ENCODE assay signal across 8 cellular contexts in the genomic region with DNA sequence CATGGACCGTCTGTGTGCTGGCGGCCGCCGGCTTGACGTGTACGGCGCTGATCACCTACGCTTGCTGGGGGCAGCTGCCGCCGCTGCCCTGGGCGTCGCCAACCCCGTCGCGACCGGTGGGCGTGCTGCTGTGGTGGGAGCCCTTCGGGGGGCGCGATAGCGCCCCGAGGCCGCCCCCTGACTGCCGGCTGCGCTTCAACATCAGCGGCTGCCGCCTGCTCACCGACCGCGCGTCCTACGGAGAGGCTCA. TPM values are rescaled to one million over a fixed set of nuclear protein-coding genes. Genes with fewer than 3 reads are reported as not detected.
DNase-seq lines count a peak whose midpoint lies in the region; ATAC-seq and TF ChIP-seq lines count a peak whose summit lies in the region.

No MANE protein-coding gene starts in this region.

- TF ChIP-seq CTCF in C4-2B (conservative IDR thresholded peaks at IDR 0.05): no peak
- no peak for TF ChIP-seq CTCF in activated B cell treated with CpG ODN at 0.5 μM for 24 hours (IDR thresholded peaks at IDR 0.05)

- H3K4me1 ChIP-seq in HAP-1 (peaks cover 15% of the 10 kb centered on the region), iPS DF 6.9 (ENCODE audit: control insufficient read depth, insufficient read depth, low read length) (no peaks in the 10 kb centered on the region; the same call in 1 of the 2 replicates)

- H3K4me1 Mint-ChIP-seq in activated B cell treated with CpG ODN at 0.5 μM for 24 hours: peaks cover 17% of the 10 kb centered on the region
- H3K4me1 Mint-ChIP-seq in stimulated activated memory B cell treated with anti-CD40 and anti-IgM and Interleukin-4, amounts not matched to agents 10 μg/mL and 1 μg/mL and 100 μg/mL, for 72 hours: peaks cover 37% of the 10 kb centered on the region

- H3K36me3 Mint-ChIP-seq in activated B cell treated with CpG ODN at 0.5 μM for 24 hours (ENCODE audit: low read depth): peaks cover 4% of the 10 kb centered on the region
- peaks cover 7% of the 10 kb centered on the region for H3K36me3 Mint-ChIP-seq in stimulated activated memory B cell treated with anti-CD40 and anti-IgM and Interleukin-4, amounts not matched to agents 10 μg/mL and 1 μg/mL and 100 μg/mL, for 72 hours

- no peaks in the 10 kb centered on the region for H3K9me3 ChIP-seq in HAP-1
- H3K9me3 ChIP-seq in iPS DF 6.9 (ENCODE audit: control insufficient read depth, insufficient read depth, low read length): no peaks in the 10 kb centered on the region

- POLR2A ChIA-PET in activated B cell treated with CpG ODN at 0.5 μM for 24 hours (lab: Charles Lee): interaction anchor here (1.3 kb wide), 1 partner anchor 523 kb away, joined by 6 read pairs; a partner anchor contains a TSS

- H3K4me3 ChIP-seq in HAP-1: peak overlapping the region; percentile 48
- H3K4me3 ChIP-seq in iPS DF 6.9 (ENCODE audit: low read length): peak overlapping the region; percentile 57; the same call in 1 of the 2 replicates

- no CpG with 5 or more reads among the region's 32 CpGs for WGBS in iPS DF 6.9 (ENCODE audit: insufficient coverage, insufficient read length)

- no peak for DNase-seq in HAP-1 (ENCODE audit: low spot score in 2 of 2)
- DNase-seq in activated B cell treated with CpG ODN at 0.5 μM for 24 hours: no peak
- DNase-seq in iPS DF 6.9 (ENCODE audit: low read depth, low spot score): no peak
- DNase-seq in retina: no peak

- H3K9me3 Mint-ChIP-seq in activated B cell treated with CpG ODN at 0.5 μM for 24 hours: no peaks in the 10 kb centered on the region
- H3K9me3 Mint-ChIP-seq in stimulated activated memory B cell treated with anti-CD40 and anti-IgM and Interleukin-4, amounts not matched to agents 10 μg/mL and 1 μg/mL and 100 μg/mL, for 72 hours: no peaks in the 10 kb centered on the region

- no peaks in the 10 kb centered on the region; the same call in none of the 2 replicates for H3K36me3 ChIP-seq in HAP-1 (replicated peaks)
- no peaks in the 10 kb centered on the region for H3K36me3 ChIP-seq in iPS DF 6.9 (ENCODE audit: control insufficient read depth, insufficient read depth, low read length)

- CTCF ChIA-PET in activated B cell treated with CpG ODN at 0.5 μM for 24 hours (lab: Charles Lee): no interaction called here

- in situ Hi-C loops in HAP-1 (cut with MboI; ENCODE audit: low sequenced_read_pairs): no loop called here

- no peak overlapping the region for H3K27ac Mint-ChIP-seq in activated B cell treated with CpG ODN at 0.5 μM for 24 hours
- no peak overlapping the region for H3K27ac Mint-ChIP-seq in stimulated activated memory B cell treated with anti-CD40 and anti-IgM and Interleukin-4, amounts not matched to agents 10 μg/mL and 1 μg/mL and 100 μg/mL, for 72 hours

- intact Hi-C loops in activated B cell treated with CpG ODN at 0.5 μM for 24 hours (cut with micrococcal nuclease): no loop called here

- peaks cover 9% of the 10 kb centered on the region for H3K27me3 Mint-ChIP-seq in activated B cell treated with CpG ODN at 0.5 μM for 24 hours
- peaks cover 20% of the 10 kb centered on the region for H3K27me3 Mint-ChIP-seq in stimulated activated memory B cell treated with anti-CD40 and anti-IgM and Interleukin-4, amounts not matched to agents 10 μg/mL and 1 μg/mL and 100 μg/mL, for 72 hours

- H3K4me3 Mint-ChIP-seq in activated B cell treated with CpG ODN at 0.5 μM for 24 hours: peak overlapping the region; percentile 70
- H3K4me3 Mint-ChIP-seq in stimulated activated memory B cell treated with anti-CD40 and anti-IgM and Interleukin-4, amounts not matched to agents 10 μg/mL and 1 μg/mL and 100 μg/mL, for 72 hours: peak overlapping the region; percentile 72

- no peak for ATAC-seq in activated B cell treated with CpG ODN at 0.5 μM for 24 hours (ENCODE audit: low read depth)
- ATAC-seq in stimulated activated memory B cell treated with anti-CD40 and anti-IgM and Interleukin-4, amounts not matched to agents 10 μg/mL and 1 μg/mL and 100 μg/mL, for 72 hours: peak; percentile 72
- no peak for ATAC-seq in HG03439 (IDR thresholded peaks at IDR 0.05; ENCODE audit: unreplicated experiment)
- ATAC-seq in HG03280 (IDR thresholded peaks at IDR 0.05; ENCODE audit: unreplicated experiment): no peak

- H3K27me3 ChIP-seq in HAP-1 (ENCODE audit: low read depth) (no peaks in the 10 kb centered on the region), iPS DF 6.9 (ENCODE audit: control insufficient read depth, insufficient read depth, low read length) (peaks cover 3% of the 10 kb centered on the region; the same call in 1 of the 2 replicates)

- H3K27ac ChIP-seq in C4-2B (peak overlapping the region; percentile 63), iPS DF 6.9 (ENCODE audit: low read length) (no peak overlapping the region)

RNA-seq across cellular contexts. Expression of a gene that starts 0.8 kb away (rescaled TPM):
- total RNA-seq in activated B cell treated with CpG ODN at 0.5 μM for 24 hours: 3.4 and 4.1 TPM in 2 replicates

RNA-seq across cellular contexts. Expression of a gene that starts 22.7 kb away (rescaled TPM):
- total RNA-seq in activated B cell treated with CpG ODN at 0.5 μM for 24 hours: 0.62 and 1.1 TPM in 2 replicates

RNA-seq across cellular contexts. Expression of a gene that starts 32.2 kb away (rescaled TPM):
- total RNA-seq in activated B cell treated with CpG ODN at 0.5 μM for 24 hours: not detected in 2 replicates

RNA-seq across cellular contexts. Expression of a gene that starts 50.7 kb away (rescaled TPM):
- 39.5 and 46.5 TPM in 2 replicates for total RNA-seq in activated B cell treated with CpG ODN at 0.5 μM for 24 hours

RNA-seq across cellular contexts. Expression of a gene that starts 50.9 kb away (rescaled TPM):
- 39.7 and 40.1 TPM in 2 replicates for total RNA-seq in activated B cell treated with CpG ODN at 0.5 μM for 24 hours
